In genomic region chr20:48552550-48552949, GRCh38 we compare ENCODE assay signal across 40 cellular contexts.
"Had no signal": no experiment of that assay in that cellular context is flagged by ENCODE, and none has a peak within 500 bp of the region (broad histone marks: within the 10 kb centered on the region; RNA-seq: fewer than 3 reads in every experiment).

No MANE protein-coding gene starts in this region.

- H3K4me1 ChIP-seq: adrenal gland, body of pancreas, breast epithelium had no signal

- H3K27me3 Mint-ChIP-seq: activated CD4-positive, alpha-beta T cell treated with anti-CD3 and anti-CD28 coated beads, Interleukin-2, amount 10 ng/mL, durations not matched to agents 7 days and 5 days; activated CD8-positive, alpha-beta T cell treated with anti-CD3 and anti-CD28 coated beads for 36 hours; activated naive CD8-positive, alpha-beta T cell treated with anti-CD3 and anti-CD28 coated beads for 36 hours had no signal

- DNase-seq: activated B cell treated with CpG ODN at 0.5 μM for 24 hours; activated CD4-positive, alpha-beta T cell treated with anti-CD3 and anti-CD28 coated beads for 1 hour; activated CD4-positive, alpha-beta T cell treated with anti-CD3 and anti-CD28 coated beads for 36 hours; activated CD4-positive, alpha-beta T cell treated with anti-CD3 and anti-CD28 coated beads for 48 hours; activated CD4-positive, alpha-beta T cell treated with anti-CD3 and anti-CD28 coated beads, Interleukin-2, amount 10 ng/mL, durations not matched to agents 7 days and 5 days; activated CD4-positive, alpha-beta T cell treated with anti-CD3 and anti-CD28 coated beads, Interleukin-2, amount 50 U/mL, for 48 hours; activated CD8-positive, alpha-beta memory T cell treated with anti-CD3 and anti-CD28 coated beads, Interleukin-2, amount 50 U/mL, for 4 hours; activated CD8-positive, alpha-beta T cell treated with anti-CD3 and anti-CD28 coated beads for 36 hours; activated effector memory CD4-positive, alpha-beta T cell treated with anti-CD3 and anti-CD28 coated beads, Interleukin-2, amount 50 U/mL, for 16 hours; activated gamma-delta T cell treated with Interleukin-2 at 50 U/mL for 16 hours; activated naive CD4-positive, alpha-beta T cell; activated naive CD4-positive, alpha-beta T cell treated with anti-CD3 and anti-CD28 coated beads for 36 hours; activated naive CD4-positive, alpha-beta T cell treated with anti-CD3 and anti-CD28 coated beads, Interleukin-2, amount 50 U/mL, for 16 hours; activated naive CD8-positive, alpha-beta T cell treated with anti-CD3 and anti-CD28 coated beads for 36 hours; activated T-cell treated with anti-CD3 and anti-CD28 coated beads for 4 hours; activated T-cell treated with anti-CD3 and anti-CD28 coated beads, Interleukin-2, amount 50 U/mL, for 1 hour; activated T-cell treated with anti-CD3 and anti-CD28 coated beads, Interleukin-2, amount 50 U/mL, for 4 hours; activated T-cell treated with anti-CD3 and anti-CD28 coated beads, Interleukin-2, amount 50 U/mL, for 72 hours; adrenal gland; amniotic stem cell; aorta; body of pancreas; brain microvascular endothelial cell; caudate nucleus; cerebellar nuclear complex; T-helper 1 cell; T-helper 2 cell; T-helper 9 cell had no signal

- H3K9me3 ChIP-seq: adrenal gland, body of pancreas, breast epithelium had no signal

- H3K27ac ChIP-seq: adrenal gland, body of pancreas, brain microvascular endothelial cell, breast epithelium, cardiac muscle cell, VCaP had no signal

- H3K27ac Mint-ChIP-seq: activated B cell treated with CpG ODN at 0.5 μM for 24 hours; activated CD4-positive, alpha-beta T cell treated with anti-CD3 and anti-CD28 coated beads for 36 hours; activated CD4-positive, alpha-beta T cell treated with anti-CD3 and anti-CD28 coated beads, Interleukin-2, amount 10 ng/mL, durations not matched to agents 7 days and 5 days; activated CD8-positive, alpha-beta T cell treated with anti-CD3 and anti-CD28 coated beads for 36 hours; activated naive CD4-positive, alpha-beta T cell treated with anti-CD3 and anti-CD28 coated beads for 36 hours; activated naive CD4-positive, alpha-beta T cell treated with anti-CD3 and anti-CD28 coated beads, Interleukin-2, amount 50 U/mL, for 72 hours; activated naive CD8-positive, alpha-beta T cell treated with anti-CD3 and anti-CD28 coated beads for 36 hours; activated T-cell treated with anti-CD3 and anti-CD28 coated beads, Interleukin-2, amount 50 U/mL, for 72 hours; activated T-helper 1 cell treated with anti-CD3 and anti-CD28 coated beads, Interleukin-12 subunit alpha, Interleukin-12 subunit beta, Interleukin-2, Interleukin-4 antibody, amounts not matched to agents 30 ng/mL and 10 ng/mL and 1 ng/mL, durations not matched to agents 14 hours and 24 hours and 36 hours; activated T-helper 17 cell treated with anti-CD3 and anti-CD28 coated beads, Interleukin-2, amount 50 U/mL, for 72 hours; T-helper 1 cell treated with Interleukin-12 subunit alpha and Interleukin-12 subunit beta and Interleukin-4 antibody, amounts not matched to agents 30 μg/mL and 1 μg/mL, for 36 hours; T-helper 2 cell treated with Interferon-gamma antibody and Interleukin-4, amounts not matched to agents 5 μg/mL and 100 μg/mL, for 36 hours had no signal

- H3K4me3 ChIP-seq: adrenal gland, body of pancreas, breast epithelium, cardiac muscle cell had no signal

- FAIRE-seq: astrocyte, TTC549 had no signal

- H3K4me1 Mint-ChIP-seq: activated B cell treated with CpG ODN at 0.5 μM for 24 hours; activated CD4-positive, alpha-beta T cell treated with anti-CD3 and anti-CD28 coated beads for 36 hours; activated CD4-positive, alpha-beta T cell treated with anti-CD3 and anti-CD28 coated beads, Interleukin-2, amount 10 ng/mL, durations not matched to agents 7 days and 5 days; activated naive CD8-positive, alpha-beta T cell treated with anti-CD3 and anti-CD28 coated beads for 36 hours; activated T-helper 17 cell treated with anti-CD3 and anti-CD28 coated beads, Interleukin-2, amount 50 U/mL, for 72 hours; central memory CD8-positive, alpha-beta T cell had no signal

- H3K36me3 Mint-ChIP-seq: activated naive CD4-positive, alpha-beta T cell treated with anti-CD3 and anti-CD28 coated beads, Interleukin-2, amount 50 U/mL, for 72 hours; activated naive CD8-positive, alpha-beta T cell treated with anti-CD3 and anti-CD28 coated beads for 36 hours had no signal

- H3K4me3 Mint-ChIP-seq: activated B cell treated with CpG ODN at 0.5 μM for 24 hours; activated CD4-positive, alpha-beta T cell treated with anti-CD3 and anti-CD28 coated beads for 36 hours; activated CD4-positive, alpha-beta T cell treated with anti-CD3 and anti-CD28 coated beads, Interleukin-2, amount 10 ng/mL, durations not matched to agents 7 days and 5 days; activated CD8-positive, alpha-beta T cell treated with anti-CD3 and anti-CD28 coated beads for 36 hours; activated naive CD4-positive, alpha-beta T cell treated with anti-CD3 and anti-CD28 coated beads for 36 hours; activated naive CD8-positive, alpha-beta T cell treated with anti-CD3 and anti-CD28 coated beads for 36 hours; activated T-cell treated with anti-CD3 and anti-CD28 coated beads, Interleukin-2, amount 50 U/mL, for 4 hours; activated T-cell treated with anti-CD3 and anti-CD28 coated beads, Interleukin-2, amount 50 U/mL, for 72 hours; activated T-helper 1 cell treated with anti-CD3 and anti-CD28 coated beads, Interleukin-12 subunit alpha, Interleukin-12 subunit beta, Interleukin-2, Interleukin-4 antibody, amounts not matched to agents 30 ng/mL and 10 ng/mL and 1 ng/mL, durations not matched to agents 14 hours and 24 hours and 36 hours; activated T-helper 17 cell treated with anti-CD3 and anti-CD28 coated beads, Interleukin-2, amount 50 U/mL, for 72 hours; central memory CD8-positive, alpha-beta T cell; T-helper 1 cell treated with Interleukin-12 subunit alpha and Interleukin-12 subunit beta and Interleukin-4 antibody, amounts not matched to agents 30 μg/mL and 1 μg/mL, for 36 hours; T-helper 2 cell treated with Interferon-gamma antibody and Interleukin-4, amounts not matched to agents 5 μg/mL and 100 μg/mL, for 36 hours had no signal

- ATAC-seq: activated CD4-positive, alpha-beta T cell treated with anti-CD3 and anti-CD28 coated beads for 36 hours; activated CD4-positive, CD25-positive, alpha-beta regulatory T cell treated with anti-CD3 and anti-CD28 coated beads, Interleukin-2, amount 50 U/mL, for 24 hours; activated CD8-positive, alpha-beta T cell treated with anti-CD3 and anti-CD28 coated beads for 36 hours; activated naive CD4-positive, alpha-beta T cell treated with anti-CD3 and anti-CD28 coated beads, Interleukin-2, amount 50 U/mL, for 72 hours; activated T-cell treated with anti-CD3 and anti-CD28 coated beads, Interleukin-2, amount 50 U/mL, for 4 hours; activated T-cell treated with anti-CD3 and anti-CD28 coated beads, Interleukin-2, amount 50 U/mL, for 72 hours; activated T-helper 17 cell treated with anti-CD3 and anti-CD28 coated beads, Interleukin-2, amount 50 U/mL, for 72 hours; body of pancreas had no signal

- H3K36me3 ChIP-seq: adrenal gland, brain microvascular endothelial cell, breast epithelium, cardiac muscle cell had no signal

- H3K27me3 ChIP-seq: adrenal gland, body of pancreas, brain microvascular endothelial cell, breast epithelium, cardiac muscle cell had no signal

- H3K9me3 Mint-ChIP-seq: activated B cell treated with CpG ODN at 0.5 μM for 24 hours; activated CD4-positive, alpha-beta T cell treated with anti-CD3 and anti-CD28 coated beads, Interleukin-2, amount 10 ng/mL, durations not matched to agents 7 days and 5 days; activated CD8-positive, alpha-beta T cell treated with anti-CD3 and anti-CD28 coated beads for 36 hours; activated naive CD4-positive, alpha-beta T cell treated with anti-CD3 and anti-CD28 coated beads for 36 hours; activated naive CD4-positive, alpha-beta T cell treated with anti-CD3 and anti-CD28 coated beads, Interleukin-2, amount 50 U/mL, for 72 hours; activated naive CD8-positive, alpha-beta T cell treated with anti-CD3 and anti-CD28 coated beads for 36 hours; activated T-cell treated with anti-CD3 and anti-CD28 coated beads, Interleukin-2, amount 50 U/mL, for 4 hours; activated T-cell treated with anti-CD3 and anti-CD28 coated beads, Interleukin-2, amount 50 U/mL, for 72 hours; activated T-helper 1 cell treated with anti-CD3 and anti-CD28 coated beads, Interleukin-12 subunit alpha, Interleukin-12 subunit beta, Interleukin-2, Interleukin-4 antibody, amounts not matched to agents 30 ng/mL and 10 ng/mL and 1 ng/mL, durations not matched to agents 14 hours and 24 hours and 36 hours; activated T-helper 17 cell treated with anti-CD3 and anti-CD28 coated beads, Interleukin-2, amount 50 U/mL, for 72 hours; central memory CD8-positive, alpha-beta T cell; T-helper 1 cell treated with Interleukin-12 subunit alpha and Interleukin-12 subunit beta and Interleukin-4 antibody, amounts not matched to agents 30 μg/mL and 1 μg/mL, for 36 hours; T-helper 2 cell treated with Interferon-gamma antibody and Interleukin-4, amounts not matched to agents 5 μg/mL and 100 μg/mL, for 36 hours had no signal
